Comparison of ENCODE assay signal across 20 cellular contexts in genomic region chr2:25760319-25760718, GRCh38.
DNase-seq lines count a peak whose midpoint lies in the region; ATAC-seq and TF ChIP-seq lines count a peak whose summit lies in the region.
"Had no signal": no experiment of that assay in that cellular context is flagged by ENCODE, and none has a peak within 500 bp of the region (broad histone marks: within the 10 kb centered on the region; RNA-seq: fewer than 3 reads in every experiment).

No MANE protein-coding gene starts in this region.

- no peaks in the 10 kb centered on the region for H3K27me3 Mint-ChIP-seq in stimulated activated naive CD8-positive, alpha-beta T cell treated with anti-CD3 and anti-CD28 coated beads, Interleukin-15, Interleukin-2, amounts not matched to agents 100 ng/mL and 50 ng/mL, for 24 hours
- H3K27me3 Mint-ChIP-seq in CD8-positive, alpha-beta memory T cell = no peaks in the 10 kb centered on the region
- H3K27me3 Mint-ChIP-seq: CD4-positive, alpha-beta T cell had no signal

- CTCF ChIA-PET in CD8-positive, alpha-beta memory T cell (lab: Charles Lee) = no interaction called here

- no peaks in the 10 kb centered on the region for H3K27me3 ChIP-seq in CD8-positive, alpha-beta memory T cell (ENCODE audit: insufficient read depth, low read length, poor library complexity, severe bottlenecking)
- H3K27me3 ChIP-seq in heart left ventricle = no peaks in the 10 kb centered on the region
- H3K27me3 ChIP-seq: BE2C; BLaER1 treated with 17β-estradiol and CSF1 and Interleukin-3, amounts not matched to agents 10 nM and 100 nM had no signal

- H3K4me1 Mint-ChIP-seq in stimulated activated naive CD8-positive, alpha-beta T cell treated with anti-CD3 and anti-CD28 coated beads, Interleukin-15, Interleukin-2, amounts not matched to agents 100 ng/mL and 50 ng/mL, for 24 hours (ENCODE audit: low read depth) = peaks cover 11% of the 10 kb centered on the region
- peaks cover 13 to 29% (median 24%) of the 10 kb centered on the region in 3 donors for H3K4me1 Mint-ChIP-seq in CD8-positive, alpha-beta memory T cell
- H3K4me1 Mint-ChIP-seq: GM23338, H9 had no signal

- no peak overlapping the region for H3K4me3 ChIP-seq in CD8-positive, alpha-beta memory T cell (ENCODE audit: low read length)
- H3K4me3 ChIP-seq in SK-N-MC = no peak overlapping the region
- no peak overlapping the region for H3K4me3 ChIP-seq in heart left ventricle
- H3K4me3 ChIP-seq: BLaER1 treated with 17β-estradiol and CSF1 and Interleukin-3, amounts not matched to agents 10 nM and 100 nM; GM23338 had no signal

- peaks cover 72% of the 10 kb centered on the region for H3K36me3 Mint-ChIP-seq in stimulated activated naive CD8-positive, alpha-beta T cell treated with anti-CD3 and anti-CD28 coated beads, Interleukin-15, Interleukin-2, amounts not matched to agents 100 ng/mL and 50 ng/mL, for 24 hours (ENCODE audit: low read depth)
- peaks cover 0 to 73% (median 17%) of the 10 kb centered on the region in 3 donors for H3K36me3 Mint-ChIP-seq in CD8-positive, alpha-beta memory T cell

- H3K27ac Mint-ChIP-seq in stimulated activated naive CD8-positive, alpha-beta T cell treated with anti-CD3 and anti-CD28 coated beads, Interleukin-15, Interleukin-2, amounts not matched to agents 100 ng/mL and 50 ng/mL, for 24 hours = peak overlapping the region; percentile 28
- H3K27ac Mint-ChIP-seq in CD8-positive, alpha-beta memory T cell = peak overlapping the region in 1 of 8 donors; percentile 15
- H3K27ac Mint-ChIP-seq: CD14-positive monocyte; CD4-positive, alpha-beta T cell; GM23338; H9 had no signal

- H3K4me1 ChIP-seq in CD8-positive, alpha-beta memory T cell (ENCODE audit: insufficient read depth, low read length) = no peaks in the 10 kb centered on the region
- H3K4me1 ChIP-seq in heart left ventricle = no peaks in the 10 kb centered on the region
- H3K4me1 ChIP-seq: BE2C had no signal

- TF ChIP-seq POLR2A in heart left ventricle (IDR thresholded peaks at IDR 0.05) = no peak

- H3K36me3 ChIP-seq in CD8-positive, alpha-beta memory T cell (ENCODE audit: insufficient read depth, low read length) = peaks cover 22% of the 10 kb centered on the region
- H3K36me3 ChIP-seq in SK-N-MC (ENCODE audit: insufficient read depth, low read length) = peaks cover 34% of the 10 kb centered on the region
- H3K36me3 ChIP-seq in heart left ventricle = peaks cover 0 to 88% (median 56%) of the 10 kb centered on the region in 9 donors

- POLR2A ChIA-PET in CD8-positive, alpha-beta memory T cell (lab: Charles Lee) = no interaction called here

- intact Hi-C loops in heart left ventricle (cut with DNase I) = no loop called here

- H3K27ac ChIP-seq in CD8-positive, alpha-beta memory T cell (ENCODE audit: low read depth, low read length) = peak overlapping the region; percentile 4
- H3K27ac ChIP-seq in SK-N-MC (peak overlapping the region; percentile 26; the same call in 1 of the 2 replicates), heart left ventricle (no peak overlapping the region)
- H3K27ac ChIP-seq: BLaER1 treated with 17β-estradiol and CSF1 and Interleukin-3, amounts not matched to agents 10 nM and 100 nM had no signal

- TF ChIP-seq CTCF in heart left ventricle (IDR thresholded peaks at IDR 0.05) = no peak

- H3K9ac ChIP-seq in SK-N-MC (ENCODE audit: insufficient read length) = peak overlapping the region; percentile 23
- H3K9ac ChIP-seq: BLaER1 treated with 17β-estradiol and CSF1 and Interleukin-3, amounts not matched to agents 10 nM and 100 nM had no signal

- no peaks in the 10 kb centered on the region for H3K9me3 ChIP-seq in CD8-positive, alpha-beta memory T cell (ENCODE audit: low read length)
- H3K9me3 ChIP-seq in SK-N-MC (ENCODE audit: low read depth, low read length) = no peaks in the 10 kb centered on the region
- H3K9me3 ChIP-seq in heart left ventricle = no peaks in the 10 kb centered on the region
- H3K9me3 ChIP-seq: BE2C; BLaER1 treated with 17β-estradiol and CSF1 and Interleukin-3, amounts not matched to agents 10 nM and 100 nM; Caco-2 had no signal

- ATAC-seq in stimulated activated naive CD8-positive, alpha-beta T cell treated with anti-CD3 and anti-CD28 coated beads, Interleukin-15, Interleukin-2, amounts not matched to agents 100 U/mL and 50 U/mL, for 24 hours = no peak
- ATAC-seq in heart left ventricle (no peak), GM19467 (IDR thresholded peaks at IDR 0.05; ENCODE audit: unreplicated experiment) (no peak)
- ATAC-seq: GM23338, HCT116 had no signal

- H3K4me3 Mint-ChIP-seq in stimulated activated naive CD8-positive, alpha-beta T cell treated with anti-CD3 and anti-CD28 coated beads, Interleukin-15, Interleukin-2, amounts not matched to agents 100 ng/mL and 50 ng/mL, for 24 hours = no peak overlapping the region
- no peak overlapping the region for H3K4me3 Mint-ChIP-seq in CD8-positive, alpha-beta memory T cell
- H3K4me3 Mint-ChIP-seq: CD14-positive monocyte; CD4-positive, alpha-beta T cell; GM23338; H9 had no signal

- no peak for DNase-seq in stimulated activated naive CD8-positive, alpha-beta T cell treated with anti-CD3 and anti-CD28 coated beads, Interleukin-15, Interleukin-2, amounts not matched to agents 100 U/mL and 50 U/mL, for 24 hours
- DNase-seq in CD8-positive, alpha-beta memory T cell = no peak
- no peak for DNase-seq in SK-N-MC (ENCODE audit: low read depth, low spot score)
- DNase-seq in fibroblast of gingiva (ENCODE audit: low read depth) = peak; percentile 20
- no peak for DNase-seq in heart left ventricle
- DNase-seq in A172 (ENCODE audit: low spot score) = no peak
- DNase-seq: ACHN; AML-193; BE2C; Caco-2; CD4-positive, alpha-beta T cell; DMS153; DND-41; H9 had no signal

- no peaks in the 10 kb centered on the region for H3K9me3 Mint-ChIP-seq in stimulated activated naive CD8-positive, alpha-beta T cell treated with anti-CD3 and anti-CD28 coated beads, Interleukin-15, Interleukin-2, amounts not matched to agents 100 ng/mL and 50 ng/mL, for 24 hours
- H3K9me3 Mint-ChIP-seq in CD8-positive, alpha-beta memory T cell = no peaks in the 10 kb centered on the region
- H3K9me3 Mint-ChIP-seq: CD14-positive monocyte; CD4-positive, alpha-beta T cell; GM23338; H9 had no signal

- WGBS in heart left ventricle, 4 donors = 92 to 97% (median 94%) methylated on average over 1 of the region's 1 CpG

Comparison
In these comparisons a context has a peak if more than half of its experiments do, and no peak if none do; other contexts are left out.
1. H3K27ac ChIP-seq: peak in CD8-positive, alpha-beta memory T cell (single experiment) and SK-N-MC (single experiment); none in heart left ventricle (0 of 12).